17 cellular contexts compared by ENCODE assay signal in the genomic region with DNA sequence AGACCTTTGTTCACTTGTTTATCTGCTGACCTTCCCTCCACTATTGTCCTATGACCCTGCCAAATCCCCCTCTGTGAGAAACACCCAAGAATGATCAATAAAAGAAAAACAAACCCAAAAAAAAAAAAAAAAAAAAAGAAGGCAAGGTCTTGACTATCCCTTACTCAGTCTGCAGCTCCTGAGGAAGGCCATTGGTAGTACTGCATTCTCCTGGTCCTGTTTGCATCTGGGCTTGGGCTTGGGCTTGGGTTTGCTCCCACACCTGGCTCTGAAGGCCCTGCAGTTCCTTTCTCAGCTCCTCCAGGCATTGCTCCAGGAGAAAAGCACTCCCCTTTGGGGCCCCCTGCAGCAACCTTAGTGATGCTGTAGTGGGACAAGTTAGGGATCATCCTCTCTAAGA. TPM values are rescaled to one million over a fixed set of nuclear protein-coding genes. Genes with fewer than 3 reads are reported as not detected.
DNase-seq lines count a peak whose midpoint lies in the region; ATAC-seq, FAIRE-seq and TF ChIP-seq lines count a peak whose summit lies in the region.
"Had no signal": no experiment of that assay in that cellular context is flagged by ENCODE, and none has a peak within 500 bp of the region (broad histone marks: within the 10 kb centered on the region; RNA-seq: fewer than 3 reads in every experiment).

No MANE protein-coding gene starts in this region.

- no peak for TF ChIP-seq RAD21 in K562 (CRISPR knock-in tag; conservative IDR thresholded peaks at IDR 0.05 in 1 of 2, IDR thresholded peaks at IDR 0.05 in 1 of 2)

- H3K9me3 Mint-ChIP-seq in Calu3 (ENCODE audit: low read depth, unreplicated experiment): no peaks in the 10 kb centered on the region
- H3K9me3 Mint-ChIP-seq in natural killer cell treated with Interleukin-12 subunit alpha and Interleukin-12 subunit beta and Interleukin-15 and Interleukin-18, amount 100 ng/mL, for 72 hours: no peaks in the 10 kb centered on the region

- peak overlapping the region; percentile 89 for H3K4me3 Mint-ChIP-seq in Calu3 (ENCODE audit: low read depth, unreplicated experiment)
- peak overlapping the region; percentile 99 for H3K4me3 Mint-ChIP-seq in natural killer cell treated with Interleukin-12 subunit alpha and Interleukin-12 subunit beta and Interleukin-15 and Interleukin-18, amount 100 ng/mL, for 72 hours

- H3K4me1 ChIP-seq in MM.1S (ENCODE audit: low read length) (peaks cover 14% of the 10 kb centered on the region), K562 (replicated peaks in 1 of 2; ENCODE audit: control insufficient read depth in 2 of 2, insufficient read depth in 2 of 2, low read length in 2 of 2) (peaks cover 18 to 19% of the 10 kb centered on the region in 2 experiments; a peak in 4 of 5 replicates)
- H3K4me1 ChIP-seq: BE2C had no signal

- H3K9me2 ChIP-seq in MM.1S (replicated peaks; ENCODE audit: insufficient read depth, low read length): no peaks in the 10 kb centered on the region

- intact Hi-C loops in Calu3 (cut with micrococcal nuclease; ENCODE audit: unreplicated experiment) (no loop called here), K562 (cut with micrococcal nuclease) (no loop called here)

- no peak overlapping the region for H3K27ac ChIP-seq in MM.1S (ENCODE audit: low read length)
- no peak overlapping the region for H3K27ac ChIP-seq in K562 (ENCODE audit: extremely low read depth, low read depth, low read length)
- H3K27ac ChIP-seq: esophagus squamous epithelium had no signal

- CTCF ChIA-PET in Calu3 (lab: Charles Lee): no interaction called here
- CTCF ChIA-PET in K562 (lab: Yijun Ruan, JAX; ENCODE audit: low intra/inter-chr PET ratio): no interaction called here

- H3K36me3 ChIP-seq in MM.1S (replicated peaks; ENCODE audit: insufficient read depth, low read length) (no peaks in the 10 kb centered on the region), K562 (ENCODE audit: control insufficient read depth, insufficient read depth, low read length) (peaks cover 15% of the 10 kb centered on the region; the same call in 1 of the 3 replicates)
- H3K36me3 ChIP-seq: BE2C, esophagus squamous epithelium had no signal

- H3K79me2 ChIP-seq in MM.1S (ENCODE audit: low read length) (peaks cover 11% of the 10 kb centered on the region; the same call in 1 of the 2 replicates), K562 (ENCODE audit: control insufficient read depth, insufficient read depth, low read length) (peaks cover 24% of the 10 kb centered on the region)

- no peaks in the 10 kb centered on the region for H3K9me1 ChIP-seq in K562 (ENCODE audit: control insufficient read depth, insufficient read depth, low read length)

- TF ChIP-seq CTCF in Calu3 (IDR thresholded peaks at IDR 0.05; ENCODE audit: unreplicated experiment) (no peak), MM.1S (IDR thresholded peaks at IDR 0.05; ENCODE audit: low read length) (no peak), K562 (IDR thresholded peaks at IDR 0.05 in 2 of 3, conservative IDR thresholded peaks at IDR 0.05 in 1 of 3; ENCODE audit: insufficient read depth in 2 of 3, low read depth in 1 of 3, low read length in 3 of 3) (no peak)

- peaks cover 30% of the 10 kb centered on the region for H3K4me1 Mint-ChIP-seq in Calu3 (ENCODE audit: low read depth, unreplicated experiment)
- H3K4me1 Mint-ChIP-seq in natural killer cell treated with Interleukin-12 subunit alpha and Interleukin-12 subunit beta and Interleukin-15 and Interleukin-18, amount 100 ng/mL, for 72 hours (ENCODE audit: low read depth in 2 of 2): peaks cover 26 to 29% of the 10 kb centered on the region in 2 donors

- BruUV-seq in Calu3 (replicated peaks; lab: Mats Ljungman, UMichigan): no TSS peak
- no TSS peak for BruUV-seq in K562 (replicated peaks; lab: Mats Ljungman, UMichigan)

- in situ Hi-C loops in K562 (cut with MboI): loop anchor here (10.0 kb wide), 1 partner anchor 693 kb away; a partner anchor contains a TSS

- H2AFZ ChIP-seq in MM.1S (ENCODE audit: low read length): no peak overlapping the region
- no peak overlapping the region for H2AFZ ChIP-seq in K562 (ENCODE audit: low read depth, low read length)

- no peak for TF ChIP-seq EP300 in K562 (IDR thresholded peaks at IDR 0.05; ENCODE audit: low read length)

- no peak overlapping the region for H3K27ac Mint-ChIP-seq in Calu3 (ENCODE audit: unreplicated experiment)
- peak overlapping the region; percentile 86 to 94 for H3K27ac Mint-ChIP-seq in natural killer cell treated with Interleukin-12 subunit alpha and Interleukin-12 subunit beta and Interleukin-15 and Interleukin-18, amount 100 ng/mL, for 72 hours

- no peak overlapping the region for H3K9ac ChIP-seq in MM.1S (ENCODE audit: low read length)
- no peak overlapping the region for H3K9ac ChIP-seq in K562 (ENCODE audit: insufficient read depth in 1 of 2, low read depth in 2 of 2, low read length in 2 of 2)

- ATAC-seq in K562: no peak
- ATAC-seq in natural killer cell treated with Interleukin-12 subunit alpha and Interleukin-12 subunit beta and Interleukin-15 and Interleukin-18, amount 100 ng/mL, for 72 hours: no peak
- ATAC-seq: SK-N-SH treated with all-trans-retinoic acid at 6 μM for 48 hours had no signal

- POLR2A ChIA-PET in K562 (lab: Yijun Ruan, JAX): interaction anchor here (0.6 to 5.8 kb wide), 9 partner anchors 18 to 867 kb away, joined by 3 to 79 read pairs (median 3); a partner anchor contains a TSS

- H3K9me3 ChIP-seq in MM.1S (replicated peaks; ENCODE audit: insufficient read depth, low read length) (no peaks in the 10 kb centered on the region), K562 (replicated peaks; ENCODE audit: control insufficient read depth, insufficient read depth, low read depth, low read length) (no peaks in the 10 kb centered on the region)
- H3K9me3 ChIP-seq: BE2C, esophagus squamous epithelium had no signal

- DNase-seq in Calu3: no peak
- DNase-seq in MM.1S: no peak
- DNase-seq in K562 (ENCODE audit: extremely low read depth in 1 of 4, low spot score in 3 of 4): no peak
- no peak for DNase-seq in natural killer cell treated with Interleukin-12 subunit alpha and Interleukin-12 subunit beta and Interleukin-15 and Interleukin-18, amount 100 ng/mL, for 72 hours (ENCODE audit: low spot score)
- DNase-seq in kidney tubule cell (ENCODE audit: low spot score): no peak
- no peak for DNase-seq in GM03348 (ENCODE audit: low spot score)
- DNase-seq in NCI-H1436 treated with DMSO at 0.1 percent for 48 hours (lab: John Stamatoyannopoulos, UW): no peak
- DNase-seq: activated CD4-positive, alpha-beta T cell treated with anti-CD3 and anti-CD28 coated beads for 4 hours; activated T-cell treated with anti-CD3 and anti-CD28 coated beads, Interleukin-2, amount 50 U/mL, for 48 hours; amniotic stem cell; BE2C; effector CD8-positive, alpha-beta T cell; esophagus squamous epithelium; NCI-H1436; NCI-H2171 treated with DMSO at 0.1 percent for 48 hours; RPMI8226 had no signal

- no peaks in the 10 kb centered on the region for H4K20me1 ChIP-seq in MM.1S (ENCODE audit: insufficient read depth, low read length)
- H4K20me1 ChIP-seq in K562 (replicated peaks; ENCODE audit: control insufficient read depth, insufficient read depth, low read length): no peaks in the 10 kb centered on the region

- no peak for FAIRE-seq in K562 (lab: Jason Lieb, UNC)

- H3K36me3 Mint-ChIP-seq in Calu3 (ENCODE audit: insufficient read depth, unreplicated experiment): peaks cover 23% of the 10 kb centered on the region
- H3K36me3 Mint-ChIP-seq in natural killer cell treated with Interleukin-12 subunit alpha and Interleukin-12 subunit beta and Interleukin-15 and Interleukin-18, amount 100 ng/mL, for 72 hours: no peaks in the 10 kb centered on the region

- peaks cover 3% of the 10 kb centered on the region; the same call in 1 of the 2 replicates for H3F3A ChIP-seq in MM.1S (ENCODE audit: insufficient read depth, low read length)

- H3K4me3 ChIP-seq in MM.1S (ENCODE audit: low read length) (no peak overlapping the region), K562 (no peak overlapping the region)

- H3K27me3 ChIP-seq in MM.1S (replicated peaks; ENCODE audit: insufficient read depth, low read length) (no peaks in the 10 kb centered on the region), K562 (ENCODE audit: control insufficient read depth in 2 of 2, insufficient read depth in 2 of 2, low read length in 2 of 2) (no peaks in the 10 kb centered on the region)
- H3K27me3 ChIP-seq: BE2C, esophagus squamous epithelium had no signal

- H3K27me3 Mint-ChIP-seq in Calu3 (ENCODE audit: unreplicated experiment): no peaks in the 10 kb centered on the region
- no peaks in the 10 kb centered on the region for H3K27me3 Mint-ChIP-seq in natural killer cell treated with Interleukin-12 subunit alpha and Interleukin-12 subunit beta and Interleukin-15 and Interleukin-18, amount 100 ng/mL, for 72 hours

- H3K4me2 ChIP-seq in MM.1S (ENCODE audit: low read depth, low read length) (peak overlapping the region; percentile 97; the same call in 1 of the 2 replicates), K562 (ENCODE audit: insufficient read depth, low read length) (peak overlapping the region; percentile 96; the same call in 1 of the 2 replicates)

- TF ChIP-seq POLR2A in K562 (conservative IDR thresholded peaks at IDR 0.05): no peak

RNA-seq across cellular contexts. Expression of a gene that starts 1.6 kb away (rescaled TPM):
- total RNA-seq in Calu3 (2022) (4.9 and 6.0 TPM in 2 replicates), K562 (2014; rRNA removed) (3.5 and 4.1 TPM in 2 replicates), K562 (2014; rRNA removed; fragmentation: Illumina TruSeq; extraction: Trizol) (5.2 and 5.5 TPM in 2 replicates), K562 (2015; rRNA removed; fragmentation: Illumina TruSeq; extraction: Trizol) (3.8 and 4.0 TPM in 2 replicates), K562 (2021) (5.5 and 6.2 TPM in 2 replicates)
- total RNA-seq in K562 (2011; cell fraction: chromatin; rRNA removed; ENCODE audit: low replicate concordance): 14.4 and 26.3 TPM in 2 replicates
- total RNA-seq in K562 (2011; cell fraction: nucleolus; rRNA removed): 19.0 and 22.9 TPM in 2 replicates
- 18.3 and 20.8 TPM in 2 replicates for total RNA-seq in K562 (2011; cell fraction: nucleoplasm; rRNA removed)
- polyA plus RNA-seq in K562 (2011; rRNA removed) (7.2 and 12.0 TPM in 2 replicates), K562 (2014; fragmentation: Illumina TruSeq; extraction: Trizol) (6.2 TPM in 2 replicates), K562 (2014; fragmentation: Nextera tagmentation; extraction: Ambion mirVana) (1 to 10 TPM; 3.7 to 8.2 TPM), K562 (2014; rRNA removed) (4.8 and 7.8 TPM in 2 replicates)
- polyA plus RNA-seq in K562 (2011; cell fraction: cytosol; rRNA removed): 10.0 and 16.0 TPM in 2 replicates
- 15.8 and 16.9 TPM in 2 replicates for polyA plus RNA-seq in K562 (2011; cell fraction: nucleus; rRNA removed)
- 5.6 and 11.7 TPM in 2 replicates for polyA plus RNA-seq in K562 (2012)
- polyA minus RNA-seq in K562 (2011; rRNA and poly(A)+ RNA removed): 4.2 and 4.8 TPM in 2 replicates
- 4.8 and 5.6 TPM in 2 replicates for polyA minus RNA-seq in K562 (2011; cell fraction: cytosol; rRNA and poly(A)+ RNA removed)
- 3.4 and 4.9 TPM in 2 replicates for polyA minus RNA-seq in K562 (2011; cell fraction: nucleus; rRNA and poly(A)+ RNA removed)
- 1 to 10 TPM; 2.4 to 8.4 TPM for total RNA-seq in natural killer cell treated with Interleukin-12 subunit alpha and Interleukin-12 subunit beta and Interleukin-15 and Interleukin-18, amount 100 ng/mL, for 72 hours

RNA-seq across cellular contexts. Expression of a gene that starts 1.8 kb away (rescaled TPM):
- total RNA-seq in Calu3 (2022) (13.6 and 15.5 TPM in 2 replicates), K562 (2014; rRNA removed) (11.9 and 15.2 TPM in 2 replicates), K562 (2014; rRNA removed; fragmentation: Illumina TruSeq; extraction: Trizol) (7.8 and 8.1 TPM in 2 replicates), K562 (2015; rRNA removed; fragmentation: Illumina TruSeq; extraction: Trizol) (12.5 and 13.0 TPM in 2 replicates), K562 (2021) (18.8 and 19.1 TPM in 2 replicates)
- 4.9 and 12.2 TPM in 2 replicates for total RNA-seq in K562 (2011; cell fraction: chromatin; rRNA removed; ENCODE audit: low replicate concordance)
- 7.2 and 8.8 TPM in 2 replicates for total RNA-seq in K562 (2011; cell fraction: nucleolus; rRNA removed)
- 8.6 and 13.4 TPM in 2 replicates for total RNA-seq in K562 (2011; cell fraction: nucleoplasm; rRNA removed)
- polyA plus RNA-seq in K562 (2011; rRNA removed) (8.5 and 8.8 TPM in 2 replicates), K562 (2014; fragmentation: Illumina TruSeq; extraction: Trizol) (20.4 and 21.0 TPM in 2 replicates), K562 (2014; fragmentation: Nextera tagmentation; extraction: Ambion mirVana) (10 to 100 TPM in 1 of 2 experiments, 1 to 10 TPM in 1; 8.9 to 11.4 TPM), K562 (2014; rRNA removed) (8.0 and 11.7 TPM in 2 replicates)
- 11.9 and 17.3 TPM in 2 replicates for polyA plus RNA-seq in K562 (2011; cell fraction: cytosol; rRNA removed)
- 8.9 and 11.3 TPM in 2 replicates for polyA plus RNA-seq in K562 (2011; cell fraction: nucleus; rRNA removed)
- polyA plus RNA-seq in K562 (2012): 5.9 and 16.4 TPM in 2 replicates
- 13.2 and 15.8 TPM in 2 replicates for polyA minus RNA-seq in K562 (2011; rRNA and poly(A)+ RNA removed)
- 10.7 and 15.3 TPM in 2 replicates for polyA minus RNA-seq in K562 (2011; cell fraction: cytosol; rRNA and poly(A)+ RNA removed)
- 8.5 and 12.0 TPM in 2 replicates for polyA minus RNA-seq in K562 (2011; cell fraction: nucleus; rRNA and poly(A)+ RNA removed)
- 1 to 10 TPM; 3.8 to 5.6 TPM for total RNA-seq in natural killer cell treated with Interleukin-12 subunit alpha and Interleukin-12 subunit beta and Interleukin-15 and Interleukin-18, amount 100 ng/mL, for 72 hours

RNA-seq across cellular contexts. Expression of a gene that starts 7.3 kb away (rescaled TPM):
- 1.8 and 2.3 TPM in 2 replicates for total RNA-seq in Calu3 (2022)
- total RNA-seq in K562 (2011; cell fraction: chromatin; rRNA removed; ENCODE audit: low replicate concordance): 4.4 and 6.0 TPM in 2 replicates
- 2.6 and 3.8 TPM in 2 replicates for total RNA-seq in K562 (2011; cell fraction: nucleolus; rRNA removed)
- total RNA-seq in K562 (2011; cell fraction: nucleoplasm; rRNA removed): 4.8 and 6.3 TPM in 2 replicates
- total RNA-seq in K562 (2014; rRNA removed): 3.0 and 3.1 TPM in 2 replicates
- 2.7 and 3.2 TPM in 2 replicates for total RNA-seq in K562 (2014; rRNA removed; fragmentation: Illumina TruSeq; extraction: Trizol)
- total RNA-seq in K562 (2015; rRNA removed; fragmentation: Illumina TruSeq; extraction: Trizol): 4.9 and 5.3 TPM in 2 replicates
- 3.3 and 3.7 TPM in 2 replicates for total RNA-seq in K562 (2021)
- 1.0 and 3.7 TPM in 2 replicates for polyA plus RNA-seq in K562 (2011; rRNA removed)
- 0.94 and 3.0 TPM in 2 replicates for polyA plus RNA-seq in K562 (2011; cell fraction: cytosol; rRNA removed)
- polyA plus RNA-seq in K562 (2011; cell fraction: nucleus; rRNA removed): 1.9 and 6.1 TPM in 2 replicates
- polyA plus RNA-seq in K562 (2012): 6.1 and 11.5 TPM in 2 replicates
- 4.3 and 4.7 TPM in 2 replicates for polyA plus RNA-seq in K562 (2014; fragmentation: Illumina TruSeq; extraction: Trizol)
- polyA plus RNA-seq in K562 (2014; fragmentation: Nextera tagmentation; extraction: Ambion mirVana): 1 to 10 TPM; 1.6 to 1.9 TPM
- polyA plus RNA-seq in K562 (2014; rRNA removed): 3.7 TPM in 2 replicates
- polyA minus RNA-seq in K562 (2011; rRNA and poly(A)+ RNA removed): 0.93 and 2.3 TPM in 2 replicates
- polyA minus RNA-seq in K562 (2011; cell fraction: cytosol; rRNA and poly(A)+ RNA removed): 1.2 and 2.2 TPM in 2 replicates
- polyA minus RNA-seq in K562 (2011; cell fraction: nucleus; rRNA and poly(A)+ RNA removed): 0.78 and 1.3 TPM in 2 replicates
- 1 to 10 TPM; 2.4 to 4.0 TPM for total RNA-seq in natural killer cell treated with Interleukin-12 subunit alpha and Interleukin-12 subunit beta and Interleukin-15 and Interleukin-18, amount 100 ng/mL, for 72 hours

RNA-seq across cellular contexts. Expression of a gene that starts 23.4 kb away (rescaled TPM):
- 686 and 744 TPM in 2 replicates for total RNA-seq in Calu3 (2022)
- total RNA-seq in K562 (2011; cell fraction: chromatin; rRNA removed; ENCODE audit: low replicate concordance): 79.5 and 95.5 TPM in 2 replicates
- total RNA-seq in K562 (2011; cell fraction: nucleolus; rRNA removed): 122 and 130 TPM in 2 replicates
- total RNA-seq in K562 (2011; cell fraction: nucleoplasm; rRNA removed): 143 and 148 TPM in 2 replicates
- 748 and 796 TPM in 2 replicates for total RNA-seq in K562 (2014; rRNA removed)
- total RNA-seq in K562 (2014; rRNA removed; fragmentation: Illumina TruSeq; extraction: Trizol): 1,380 and 1,529 TPM in 2 replicates
- 989 and 1,002 TPM in 2 replicates for total RNA-seq in K562 (2015; rRNA removed; fragmentation: Illumina TruSeq; extraction: Trizol)
- total RNA-seq in K562 (2021): 894 and 993 TPM in 2 replicates
- 864 and 1,258 TPM in 2 replicates for polyA plus RNA-seq in K562 (2011; rRNA removed)
- polyA plus RNA-seq in K562 (2011; cell fraction: cytosol; rRNA removed): 427 and 691 TPM in 2 replicates
- polyA plus RNA-seq in K562 (2011; cell fraction: nucleus; rRNA removed): 136 and 272 TPM in 2 replicates
- 541 and 1,089 TPM in 2 replicates for polyA plus RNA-seq in K562 (2012)
- polyA plus RNA-seq in K562 (2014; fragmentation: Illumina TruSeq; extraction: Trizol): 981 and 1,045 TPM in 2 replicates
- polyA plus RNA-seq in K562 (2014; fragmentation: Nextera tagmentation; extraction: Ambion mirVana): 1,000 to 10,000 TPM; 2,282 to 2,388 TPM
- 1,029 and 1,274 TPM in 2 replicates for polyA plus RNA-seq in K562 (2014; rRNA removed)
- polyA minus RNA-seq in K562 (2011; rRNA and poly(A)+ RNA removed): 657 and 807 TPM in 2 replicates
- 159 and 222 TPM in 2 replicates for polyA minus RNA-seq in K562 (2011; cell fraction: cytosol; rRNA and poly(A)+ RNA removed)
- polyA minus RNA-seq in K562 (2011; cell fraction: nucleus; rRNA and poly(A)+ RNA removed): 41.1 and 70.9 TPM in 2 replicates
- total RNA-seq in natural killer cell treated with Interleukin-12 subunit alpha and Interleukin-12 subunit beta and Interleukin-15 and Interleukin-18, amount 100 ng/mL, for 72 hours: 100 to 1,000 TPM; 246 to 396 TPM

RNA-seq across cellular contexts. Expression of a gene that starts 52.3 kb away (rescaled TPM):
- total RNA-seq in Calu3 (2022) (111 and 119 TPM in 2 replicates), K562 (2014; rRNA removed) (98.6 and 121 TPM in 2 replicates), K562 (2014; rRNA removed; fragmentation: Illumina TruSeq; extraction: Trizol) (99.7 and 132 TPM in 2 replicates), K562 (2015; rRNA removed; fragmentation: Illumina TruSeq; extraction: Trizol) (126 and 127 TPM in 2 replicates), K562 (2021) (142 and 177 TPM in 2 replicates)
- 130 and 233 TPM in 2 replicates for total RNA-seq in K562 (2011; cell fraction: chromatin; rRNA removed; ENCODE audit: low replicate concordance)
- 180 and 202 TPM in 2 replicates for total RNA-seq in K562 (2011; cell fraction: nucleolus; rRNA removed)
- total RNA-seq in K562 (2011; cell fraction: nucleoplasm; rRNA removed): 172 and 179 TPM in 2 replicates
- polyA plus RNA-seq in K562 (2011; rRNA removed) (211 and 285 TPM in 2 replicates), K562 (2014; fragmentation: Illumina TruSeq; extraction: Trizol) (139 TPM in 2 replicates), K562 (2014; fragmentation: Nextera tagmentation; extraction: Ambion mirVana) (100 to 1,000 TPM in 1 of 2 experiments, 10 to 100 TPM in 1; 68.6 to 114 TPM), K562 (2014; rRNA removed) (150 and 184 TPM in 2 replicates)
- polyA plus RNA-seq in K562 (2011; cell fraction: cytosol; rRNA removed): 210 and 307 TPM in 2 replicates
- 171 and 202 TPM in 2 replicates for polyA plus RNA-seq in K562 (2011; cell fraction: nucleus; rRNA removed)
- polyA plus RNA-seq in K562 (2012): 173 and 250 TPM in 2 replicates
- polyA minus RNA-seq in K562 (2011; rRNA and poly(A)+ RNA removed): 165 and 169 TPM in 2 replicates
- 102 and 104 TPM in 2 replicates for polyA minus RNA-seq in K562 (2011; cell fraction: cytosol; rRNA and poly(A)+ RNA removed)
- polyA minus RNA-seq in K562 (2011; cell fraction: nucleus; rRNA and poly(A)+ RNA removed): 66.4 and 89.5 TPM in 2 replicates
- total RNA-seq in natural killer cell treated with Interleukin-12 subunit alpha and Interleukin-12 subunit beta and Interleukin-15 and Interleukin-18, amount 100 ng/mL, for 72 hours: 100 to 1,000 TPM; 137 to 181 TPM
